ENCODE assay signal across 23 cellular contexts in genomic region chr9:120971938-120972337, GRCh38.
"Had no signal": no experiment of that assay in that cellular context is flagged by ENCODE, and none has a peak within 500 bp of the region (broad histone marks: within the 10 kb centered on the region; RNA-seq: fewer than 3 reads in every experiment).

No MANE protein-coding gene starts in this region.

- H3K27me3 Mint-ChIP-seq: activated CD8-positive, alpha-beta memory T cell treated with anti-CD3 and anti-CD28 coated beads, Interleukin-2, amount 10 ng/mL, durations not matched to agents 7 days and 5 days; activated T-cell treated with anti-CD3 and anti-CD28 coated beads, Interleukin-2, amount 50 U/mL, for 24 hours; central memory CD8-positive, alpha-beta T cell; progenitor cell of endocrine pancreas had no signal

- H3K36me3 Mint-ChIP-seq: activated CD8-positive, alpha-beta memory T cell treated with anti-CD3 and anti-CD28 coated beads, Interleukin-2, amount 10 ng/mL, durations not matched to agents 7 days and 5 days; activated naive CD4-positive, alpha-beta T cell treated with anti-CD3 and anti-CD28 coated beads, Interleukin-2, amount 50 U/mL, for 72 hours had no signal

- H3K4me1 ChIP-seq: body of pancreas, foreskin keratinocyte, right atrium auricular region, transverse colon, vagina had no signal

- H3K9me3 Mint-ChIP-seq: activated naive CD4-positive, alpha-beta T cell treated with anti-CD3 and anti-CD28 coated beads, Interleukin-2, amount 50 U/mL, for 72 hours; activated T-cell treated with anti-CD3 and anti-CD28 coated beads, Interleukin-2, amount 50 U/mL, for 24 hours; central memory CD8-positive, alpha-beta T cell; nephron progenitor cell had no signal

- H3K36me3 ChIP-seq: right atrium auricular region, transverse colon, vagina had no signal

- ATAC-seq: activated CD4-positive, CD25-positive, alpha-beta regulatory T cell treated with anti-CD3 and anti-CD28 coated beads, Interleukin-2, amount 50 U/mL, for 24 hours; activated CD8-positive, alpha-beta memory T cell treated with anti-CD3 and anti-CD28 coated beads, Interleukin-2, amount 10 ng/mL, durations not matched to agents 7 days and 5 days; body of pancreas; foreskin keratinocyte; stimulated activated naive CD8-positive, alpha-beta T cell treated with anti-CD3 and anti-CD28 coated beads, Interleukin-15, Interleukin-2, amounts not matched to agents 100 U/mL and 50 U/mL, for 24 hours had no signal

- H3K4me3 ChIP-seq: body of pancreas, right atrium auricular region, transverse colon, vagina had no signal

- H3K27me3 ChIP-seq: body of pancreas, foreskin keratinocyte, right atrium auricular region, transverse colon, vagina had no signal

- DNase-seq: activated CD4-positive, alpha-beta T cell treated with anti-CD3 and anti-CD28 coated beads, Interleukin-2, amount 50 U/mL, for 4 hours; activated CD8-positive, alpha-beta memory T cell treated with anti-CD3 and anti-CD28 coated beads, Interleukin-2, amount 10 ng/mL, durations not matched to agents 7 days and 5 days; activated effector memory CD4-positive, alpha-beta T cell treated with Interleukin-2 at 50 U/mL for 16 hours; activated T-cell treated with anti-CD3 and anti-CD28 coated beads, Interleukin-2, amount 50 U/mL, for 24 hours; amygdala; body of pancreas; cortex of kidney; effector CD8-positive, alpha-beta T cell; foreskin keratinocyte; kidney glomerular epithelial cell; nephron progenitor cell; occipital lobe; stimulated activated CD4-positive, alpha-beta T cell treated with anti-CD3 and anti-CD28 coated beads, Interleukin-15, amount 100 ng/mL, for 24 hours; stimulated activated CD4-positive, alpha-beta T cell treated with anti-CD3 and anti-CD28 coated beads, Interleukin-4, amount 100 ng/mL, for 1 hour; stimulated activated naive CD8-positive, alpha-beta T cell treated with anti-CD3 and anti-CD28 coated beads, Interleukin-15, Interleukin-2, amounts not matched to agents 100 U/mL and 50 U/mL, for 24 hours; T-helper 9 cell; transverse colon had no signal

- H3K4me1 Mint-ChIP-seq: nephron progenitor cell had no signal

- H3K27ac Mint-ChIP-seq: activated CD8-positive, alpha-beta memory T cell treated with anti-CD3 and anti-CD28 coated beads, Interleukin-2, amount 10 ng/mL, durations not matched to agents 7 days and 5 days; activated T-cell treated with anti-CD3 and anti-CD28 coated beads, Interleukin-2, amount 50 U/mL, for 24 hours; nephron progenitor cell; progenitor cell of endocrine pancreas had no signal

- H3K27ac ChIP-seq: body of pancreas, foreskin keratinocyte, right atrium auricular region, transverse colon, vagina had no signal

- H3K9me3 ChIP-seq: body of pancreas, right atrium auricular region, transverse colon, vagina had no signal

- H3K4me3 Mint-ChIP-seq: activated CD8-positive, alpha-beta memory T cell treated with anti-CD3 and anti-CD28 coated beads, Interleukin-2, amount 10 ng/mL, durations not matched to agents 7 days and 5 days; activated T-cell treated with anti-CD3 and anti-CD28 coated beads, Interleukin-2, amount 50 U/mL, for 24 hours; central memory CD8-positive, alpha-beta T cell; nephron progenitor cell had no signal
